Comparison of ENCODE assay signal across 9 cellular contexts in the genomic region with DNA sequence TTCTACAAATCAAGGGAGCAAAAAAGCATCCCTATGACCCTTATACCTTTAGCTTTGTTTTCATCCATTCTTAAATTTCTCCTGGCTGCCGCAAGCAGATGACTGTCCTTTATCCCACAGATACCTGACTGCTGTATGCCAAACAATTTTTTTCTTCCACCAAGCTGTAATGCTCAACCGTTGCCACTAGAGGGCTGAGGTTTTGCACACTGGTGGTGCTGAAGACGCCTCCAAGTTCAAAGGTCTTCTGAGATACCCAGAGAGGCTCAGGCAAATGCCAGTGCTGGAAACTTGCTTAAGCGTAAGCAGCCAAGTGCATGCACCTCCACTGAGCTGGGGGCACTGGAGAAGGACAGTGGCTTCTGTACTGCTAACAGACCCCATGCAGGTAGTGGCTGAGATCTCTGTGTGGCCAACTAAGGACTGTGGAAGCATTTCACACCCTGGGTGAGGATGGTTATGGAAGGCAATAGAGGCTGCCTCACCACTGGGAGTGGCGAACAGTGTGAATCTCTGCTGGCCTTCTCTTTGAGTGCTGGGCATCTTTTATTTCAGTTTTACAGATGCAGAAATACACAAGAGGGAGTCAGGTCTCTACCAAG. TPM values are rescaled to one million over a fixed set of nuclear protein-coding genes. Genes with fewer than 3 reads are reported as not detected.
DNase-seq lines count a peak whose midpoint lies in the region; ATAC-seq and TF ChIP-seq lines count a peak whose summit lies in the region.
"Had no signal": no experiment of that assay in that cellular context is flagged by ENCODE, and none has a peak within 500 bp of the region (broad histone marks: within the 10 kb centered on the region; RNA-seq: fewer than 3 reads in every experiment).

No MANE protein-coding gene starts in this region.

- peak; percentile 94 for TF ChIP-seq CTCF in AG09319 (IDR thresholded peaks at IDR 0.05; ENCODE audit: low read depth, low read length)
- peak; percentile 97 for TF ChIP-seq CTCF in epithelial cell of esophagus (IDR thresholded peaks at IDR 0.05; ENCODE audit: insufficient read depth, low read depth, low read length, missing control alignments)

- H3K4me3 ChIP-seq in epithelial cell of esophagus (ENCODE audit: low read length), result no peak overlapping the region

- ATAC-seq in GM18519 (IDR thresholded peaks at IDR 0.05; ENCODE audit: low FRiP score, unreplicated experiment), result peak; percentile 58
- ATAC-seq in HG03175 (IDR thresholded peaks at IDR 0.05; ENCODE audit: unreplicated experiment), result peak; percentile 82
- ATAC-seq in natural killer cell treated with Interleukin-12 subunit alpha and Interleukin-12 subunit beta and Interleukin-15 and Interleukin-18, amount 100 ng/mL, for 72 hours, result peak; percentile 49 to 58

- H3K27me3 Mint-ChIP-seq in natural killer cell treated with Interleukin-12 subunit alpha and Interleukin-12 subunit beta and Interleukin-15 and Interleukin-18, amount 100 ng/mL, for 72 hours, result peaks cover 0 to 17% of the 10 kb centered on the region in 2 donors
- H3K27me3 Mint-ChIP-seq: stimulated activated naive CD8-positive, alpha-beta T cell treated with anti-CD3 and anti-CD28 coated beads, Interleukin-15, Interleukin-2, amounts not matched to agents 100 ng/mL and 50 ng/mL, for 24 hours had no signal

- no peak overlapping the region for H3K27ac Mint-ChIP-seq in natural killer cell treated with Interleukin-12 subunit alpha and Interleukin-12 subunit beta and Interleukin-15 and Interleukin-18, amount 100 ng/mL, for 72 hours
- H3K27ac Mint-ChIP-seq: stimulated activated naive CD8-positive, alpha-beta T cell treated with anti-CD3 and anti-CD28 coated beads, Interleukin-15, Interleukin-2, amounts not matched to agents 100 ng/mL and 50 ng/mL, for 24 hours had no signal

- H3K4me1 Mint-ChIP-seq in natural killer cell treated with Interleukin-12 subunit alpha and Interleukin-12 subunit beta and Interleukin-15 and Interleukin-18, amount 100 ng/mL, for 72 hours (ENCODE audit: low read depth in 2 of 2), result no peaks in the 10 kb centered on the region

- H3K9me3 Mint-ChIP-seq in natural killer cell treated with Interleukin-12 subunit alpha and Interleukin-12 subunit beta and Interleukin-15 and Interleukin-18, amount 100 ng/mL, for 72 hours, result no peaks in the 10 kb centered on the region
- H3K9me3 Mint-ChIP-seq: stimulated activated naive CD8-positive, alpha-beta T cell treated with anti-CD3 and anti-CD28 coated beads, Interleukin-15, Interleukin-2, amounts not matched to agents 100 ng/mL and 50 ng/mL, for 24 hours had no signal

- peak; percentile 11 for DNase-seq in AG09319 (ENCODE audit: extremely low read depth, low read depth)
- peak; percentile 20 for DNase-seq in NOMO-1 treated with DMSO at 0.1 percent for 48 hours (lab: John Stamatoyannopoulos, UW; ENCODE audit: unreplicated experiment)
- peak; percentile 19 to 29 for DNase-seq in activated CD8-positive, alpha-beta memory T cell treated with anti-CD3 and anti-CD28 coated beads for 4 hours (ENCODE audit: low read depth in 2 of 2)
- peak; percentile 67 for DNase-seq in epithelial cell of esophagus (ENCODE audit: low read depth)
- DNase-seq in natural killer cell treated with Interleukin-12 subunit alpha and Interleukin-12 subunit beta and Interleukin-15 and Interleukin-18, amount 100 ng/mL, for 72 hours (ENCODE audit: low spot score), result no peak
- peak; percentile 75 for DNase-seq in superior temporal gyrus (ENCODE audit: extremely low spot score)

- H3K4me3 Mint-ChIP-seq in natural killer cell treated with Interleukin-12 subunit alpha and Interleukin-12 subunit beta and Interleukin-15 and Interleukin-18, amount 100 ng/mL, for 72 hours, result no peak overlapping the region
- H3K4me3 Mint-ChIP-seq: stimulated activated naive CD8-positive, alpha-beta T cell treated with anti-CD3 and anti-CD28 coated beads, Interleukin-15, Interleukin-2, amounts not matched to agents 100 ng/mL and 50 ng/mL, for 24 hours had no signal

- no peaks in the 10 kb centered on the region for H3K36me3 Mint-ChIP-seq in natural killer cell treated with Interleukin-12 subunit alpha and Interleukin-12 subunit beta and Interleukin-15 and Interleukin-18, amount 100 ng/mL, for 72 hours

RNA-seq across cellular contexts. Expression of gene CNIH3, which starts 28.5 kb away (rescaled TPM):
- total RNA-seq in natural killer cell treated with Interleukin-12 subunit alpha and Interleukin-12 subunit beta and Interleukin-15 and Interleukin-18, amount 100 ng/mL, for 72 hours, result 1 to 10 TPM; 1.5 TPM
